Comparison of ENCODE assay signal across 7 cellular contexts in the genomic region with DNA sequence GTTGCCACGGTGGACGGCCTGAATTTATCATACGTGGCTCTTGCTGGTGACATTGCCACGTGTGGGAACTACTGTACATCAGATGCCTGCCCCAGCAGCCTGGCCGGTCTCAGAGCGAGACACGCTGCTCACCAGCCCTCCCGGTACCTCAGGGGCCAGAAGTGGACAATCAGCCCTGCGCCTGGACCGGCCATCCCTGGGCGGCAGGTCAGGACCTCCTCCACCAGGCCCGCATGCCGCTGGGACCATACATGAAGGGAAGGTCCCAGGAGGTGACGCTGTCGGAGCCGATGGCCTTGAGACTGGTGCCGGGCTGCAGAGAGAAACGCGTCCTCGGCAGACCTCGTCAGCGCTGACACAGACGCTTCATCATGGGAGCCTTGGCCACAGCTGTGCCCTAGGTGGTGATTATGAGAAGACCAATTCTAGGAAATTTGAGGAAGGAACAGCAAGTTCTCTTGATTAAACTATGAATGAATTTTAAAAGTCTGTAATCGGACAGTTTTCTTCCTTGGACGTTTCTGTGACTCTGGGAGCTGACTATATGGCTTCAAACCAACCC.
DNase-seq lines count a peak whose midpoint lies in the region; ATAC-seq, FAIRE-seq and TF ChIP-seq lines count a peak whose summit lies in the region.
"Not testable (repeated sequence)": the region's sequence is repeated elsewhere in the genome, so short reads cannot be mapped to it uniquely, and the experiment has no call there.

No MANE protein-coding gene starts in this region.

- not testable (repeated sequence) for H3F3A ChIP-seq in MM.1S (ENCODE audit: insufficient read depth, low read length)

- H4K20me1 ChIP-seq in MM.1S (ENCODE audit: insufficient read depth, low read length), result not testable (repeated sequence)

- DNase-seq in MM.1S, result peak; percentile 2
- DNase-seq in activated naive CD8-positive, alpha-beta T cell treated with anti-CD3 and anti-CD28 coated beads, Interleukin-2, amount 10 ng/mL, durations not matched to agents 7 days and 5 days, result peak; percentile 17
- DNase-seq in Right ventricle myocardium inferior (ENCODE audit: missing footprints), result peak; percentile 68
- DNase-seq in left cardiac atrium, result peak; percentile 26
- DNase-seq in kidney, result peak; percentile 14
- DNase-seq in psoas muscle, result peak; percentile 10 to 65
- DNase-seq in spleen, result peak; percentile 20

- not testable (repeated sequence) for H3K27me3 ChIP-seq in MM.1S (replicated peaks; ENCODE audit: insufficient read depth, low read length); psoas muscle (ENCODE audit: insufficient read depth in 3 of 3, low read length in 2 of 3); spleen (replicated peaks in 1 of 7)

- POLR2A ChIA-PET in activated naive CD8-positive, alpha-beta T cell treated with anti-CD3 and anti-CD28 coated beads, Interleukin-2, amount 10 ng/mL, durations not matched to agents 7 days and 5 days (lab: Charles Lee), result not testable (repeated sequence)

- H3K36me3 Mint-ChIP-seq in activated naive CD8-positive, alpha-beta T cell treated with anti-CD3 and anti-CD28 coated beads, Interleukin-2, amount 10 ng/mL, durations not matched to agents 7 days and 5 days, result not testable (repeated sequence)

- not testable (repeated sequence) for H2AFZ ChIP-seq in MM.1S (ENCODE audit: low read length)

- FAIRE-seq in kidney (lab: Jason Lieb, UNC), result not testable (repeated sequence)

- not testable (repeated sequence) for H3K4me3 ChIP-seq in MM.1S (ENCODE audit: low read length); kidney (ENCODE audit: low read length in 2 of 2); psoas muscle; spleen

- not testable (repeated sequence) for H3K4me3 Mint-ChIP-seq in activated naive CD8-positive, alpha-beta T cell treated with anti-CD3 and anti-CD28 coated beads, Interleukin-2, amount 10 ng/mL, durations not matched to agents 7 days and 5 days

- not testable (repeated sequence) for ATAC-seq in activated naive CD8-positive, alpha-beta T cell treated with anti-CD3 and anti-CD28 coated beads, Interleukin-2, amount 10 ng/mL, durations not matched to agents 7 days and 5 days (ENCODE audit: low read depth)
- ATAC-seq in Right ventricle myocardium inferior (peak; percentile 69), left cardiac atrium (peak; percentile 15 to 41), psoas muscle (peak in 3 of 4 donors; percentile 38 to 40 (median 40))

- H3K27ac ChIP-seq in MM.1S (ENCODE audit: low read length); kidney (ENCODE audit: low read depth in 2 of 2, low read length in 2 of 2); psoas muscle; spleen: not testable (repeated sequence)

- 78 to 79% methylated on average over 5 to 7 of the region's 25 CpGs; no CpG with 5 or more reads in 1 of the 3 donors for WGBS in psoas muscle, 3 donors
- WGBS in spleen, 5 donors, result 94 to 98% methylated on average over 8 to 9 of the region's 25 CpGs; no CpG with 5 or more reads in 3 of the 5 donors

- not testable (repeated sequence) for TF ChIP-seq POLR2A in spleen (IDR thresholded peaks at IDR 0.05)

- H3K4me1 Mint-ChIP-seq in activated naive CD8-positive, alpha-beta T cell treated with anti-CD3 and anti-CD28 coated beads, Interleukin-2, amount 10 ng/mL, durations not matched to agents 7 days and 5 days, result not testable (repeated sequence)

- H3K27me3 Mint-ChIP-seq in activated naive CD8-positive, alpha-beta T cell treated with anti-CD3 and anti-CD28 coated beads, Interleukin-2, amount 10 ng/mL, durations not matched to agents 7 days and 5 days, result not testable (repeated sequence)

- not testable (repeated sequence) for H3K36me3 ChIP-seq in MM.1S (replicated peaks; ENCODE audit: insufficient read depth, low read length); kidney (ENCODE audit: control insufficient read depth in 1 of 2, insufficient read depth in 2 of 2, low read length in 2 of 2); psoas muscle (ENCODE audit: insufficient read depth in 1 of 2, low read depth in 1 of 2); spleen

- TF ChIP-seq CTCF in MM.1S (IDR thresholded peaks at IDR 0.05; ENCODE audit: low read length); kidney (IDR thresholded peaks at IDR 0.05; ENCODE audit: borderline replicate concordance, extremely low read depth, insufficient read depth); psoas muscle (IDR thresholded peaks at IDR 0.05); spleen (IDR thresholded peaks at IDR 0.05 in 8 of 11, conservative IDR thresholded peaks at IDR 0.05 in 3 of 11): not testable (repeated sequence)

- not testable (repeated sequence) for H3K9me3 Mint-ChIP-seq in activated naive CD8-positive, alpha-beta T cell treated with anti-CD3 and anti-CD28 coated beads, Interleukin-2, amount 10 ng/mL, durations not matched to agents 7 days and 5 days

- H3K4me2 ChIP-seq in MM.1S (ENCODE audit: low read depth, low read length), result not testable (repeated sequence)

- H3K9me2 ChIP-seq in MM.1S (replicated peaks; ENCODE audit: insufficient read depth, low read length), result not testable (repeated sequence)

- not testable (repeated sequence) for H3K79me2 ChIP-seq in MM.1S (ENCODE audit: low read length)

- not testable (repeated sequence) for H3K9me3 ChIP-seq in MM.1S (replicated peaks; ENCODE audit: insufficient read depth, low read length); kidney (ENCODE audit: control insufficient read depth in 1 of 2, low read length in 2 of 2); psoas muscle; spleen

- intact Hi-C loops in Right ventricle myocardium inferior (cut with DNase I); left cardiac atrium (cut with DNase I); kidney (cut with DNase I); psoas muscle (cut with DNase I); spleen (cut with DNase I; ENCODE audit: low total_unique reads): not testable (repeated sequence)

- not testable (repeated sequence) for H3K4me1 ChIP-seq in MM.1S (ENCODE audit: low read length); kidney (ENCODE audit: control insufficient read depth in 1 of 2, insufficient read depth in 1 of 2, low read depth in 1 of 2, low read length in 2 of 2); psoas muscle; spleen

- H3K27ac Mint-ChIP-seq in activated naive CD8-positive, alpha-beta T cell treated with anti-CD3 and anti-CD28 coated beads, Interleukin-2, amount 10 ng/mL, durations not matched to agents 7 days and 5 days, result not testable (repeated sequence)

- not testable (repeated sequence) for H3K9ac ChIP-seq in MM.1S (ENCODE audit: low read length); kidney (ENCODE audit: low read length in 2 of 2)

Comparison
In these comparisons a context has a peak if more than half of its experiments do, and no peak if none do; other contexts are left out.
1. DNase-seq: peak in every context shown above with its lines; median percentile 68 in Right ventricle myocardium inferior; 38 in psoas muscle; 26 in left cardiac atrium; 20 in spleen; 17 in activated naive CD8-positive, alpha-beta T cell treated with anti-CD3 and anti-CD28 coated beads, Interleukin-2, amount 10 ng/mL, durations not matched to agents 7 days and 5 days; 14 in kidney; 2 in MM.1S.